ENCODE assay signal across 22 cellular contexts in the genomic region with DNA sequence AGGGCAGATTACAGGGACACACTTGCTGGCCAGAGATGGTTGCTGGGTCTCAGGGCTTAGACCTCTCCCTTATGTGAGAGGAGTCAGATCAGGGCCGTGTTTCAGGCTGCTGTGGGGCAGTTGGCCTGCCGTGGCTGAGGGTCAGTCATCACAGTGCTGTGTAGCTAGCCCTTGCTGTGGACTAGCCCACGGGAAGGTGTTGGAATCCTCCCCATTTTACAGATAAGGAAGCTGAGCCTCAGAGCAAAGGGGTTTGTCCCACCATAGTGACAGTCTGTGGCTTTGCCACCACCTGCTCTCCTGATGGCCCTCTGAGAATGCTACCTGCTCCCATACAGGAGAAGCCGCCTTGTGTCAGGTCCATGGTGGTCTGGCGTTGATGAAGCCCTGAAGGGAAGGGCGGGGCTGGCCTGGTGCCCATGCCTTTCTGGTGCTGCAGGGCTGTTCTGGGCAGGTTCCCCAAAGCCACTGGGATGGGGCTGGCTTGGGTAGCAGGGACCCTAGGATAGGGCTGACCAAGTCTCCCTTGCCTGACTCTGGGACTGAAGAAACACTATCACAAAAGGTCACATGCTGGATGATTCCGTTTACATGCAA. TPM values are rescaled to one million over a fixed set of nuclear protein-coding genes. Genes with fewer than 3 reads are reported as not detected.
DNase-seq lines count a peak whose midpoint lies in the region; ATAC-seq, FAIRE-seq and TF ChIP-seq lines count a peak whose summit lies in the region.
"Had no signal": no experiment of that assay in that cellular context is flagged by ENCODE, and none has a peak within 500 bp of the region (broad histone marks: within the 10 kb centered on the region; RNA-seq: fewer than 3 reads in every experiment).

No MANE protein-coding gene starts in this region.

- no peak for TF ChIP-seq EP300 in K562 (IDR thresholded peaks at IDR 0.05; ENCODE audit: low read length)

- H3K36me3 Mint-ChIP-seq in T-helper 1 cell treated with Interleukin-12 subunit alpha and Interleukin-12 subunit beta and Interleukin-4 antibody, amounts not matched to agents 30 μg/mL and 1 μg/mL, for 36 hours (ENCODE audit: low read depth) = peaks cover 10% of the 10 kb centered on the region

- intact Hi-C loops in K562 (cut with micrococcal nuclease) (no loop called here), left lung (cut with DNase I) (no loop called here)

- H3K9me3 ChIP-seq in K562 (replicated peaks; ENCODE audit: control insufficient read depth, insufficient read depth, low read depth, low read length) (no peaks in the 10 kb centered on the region), osteoblast (ENCODE audit: low read depth, low read length) (no peaks in the 10 kb centered on the region), left lung (no peaks in the 10 kb centered on the region)
- H3K9me3 ChIP-seq: A549, pancreas, transverse colon had no signal

- TF ChIP-seq CTCF in K562 (IDR thresholded peaks at IDR 0.05 in 2 of 3, conservative IDR thresholded peaks at IDR 0.05 in 1 of 3; ENCODE audit: insufficient read depth in 2 of 3, low read depth in 1 of 3, low read length in 3 of 3) = no peak
- TF ChIP-seq CTCF in osteoblast (IDR thresholded peaks at IDR 0.05; ENCODE audit: extremely low read depth, low read depth, low read length) = no peak
- no peak for TF ChIP-seq CTCF in left lung (IDR thresholded peaks at IDR 0.05)

- H3K79me2 ChIP-seq in K562 (ENCODE audit: control insufficient read depth, insufficient read depth, low read length) = no peaks in the 10 kb centered on the region
- no peaks in the 10 kb centered on the region for H3K79me2 ChIP-seq in osteoblast (ENCODE audit: insufficient read depth, low read length)

- H3K4me3 Mint-ChIP-seq in T-helper 1 cell treated with Interleukin-12 subunit alpha and Interleukin-12 subunit beta and Interleukin-4 antibody, amounts not matched to agents 30 μg/mL and 1 μg/mL, for 36 hours = peak overlapping the region; percentile 10
- H3K4me3 Mint-ChIP-seq: T-helper 2 cell treated with Interferon-gamma antibody and Interleukin-4, amounts not matched to agents 5 μg/mL and 100 μg/mL, for 36 hours had no signal

- POLR2A ChIA-PET in K562 (lab: Yijun Ruan, JAX) = interaction anchor here (0.6 kb wide), 1 partner anchor 9 kb away, joined by 4 read pairs; no protein-coding TSS in a partner anchor

- peaks cover 8 to 31% of the 10 kb centered on the region in 2 experiments; a peak in 3 of 5 replicates for H3K4me1 ChIP-seq in K562 (replicated peaks in 1 of 2; ENCODE audit: control insufficient read depth in 2 of 2, insufficient read depth in 2 of 2, low read length in 2 of 2)
- H3K4me1 ChIP-seq in osteoblast (ENCODE audit: insufficient read depth, low read length) = peaks cover 8% of the 10 kb centered on the region
- peaks cover 0 to 21% of the 10 kb centered on the region in 2 donors for H3K4me1 ChIP-seq in left lung
- H3K4me1 ChIP-seq: pancreas had no signal

- peak overlapping the region in 1 of 2 experiments; percentile 86; a peak in 2 of 4 replicates for H3K9ac ChIP-seq in K562 (ENCODE audit: insufficient read depth in 1 of 2, low read depth in 2 of 2, low read length in 2 of 2)

- in situ Hi-C loops in K562 (cut with MboI) = no loop called here

- no peak overlapping the region for H3K4me3 ChIP-seq in K562
- no peak overlapping the region for H3K4me3 ChIP-seq in osteoblast (ENCODE audit: insufficient read depth, low read length)
- H3K4me3 ChIP-seq in left lung = no peak overlapping the region
- H3K4me3 ChIP-seq: A549, pancreas, transverse colon had no signal

- H3K27ac ChIP-seq in K562 (ENCODE audit: extremely low read depth, low read depth, low read length) = no peak overlapping the region; the same call in 2 of the 3 replicates
- H3K27ac ChIP-seq in osteoblast (ENCODE audit: low read depth, low read length) = no peak overlapping the region
- H3K27ac ChIP-seq in left lung = no peak overlapping the region
- H3K27ac ChIP-seq: A549, pancreas, transverse colon had no signal

- H3K4me1 Mint-ChIP-seq in T-helper 1 cell treated with Interleukin-12 subunit alpha and Interleukin-12 subunit beta and Interleukin-4 antibody, amounts not matched to agents 30 μg/mL and 1 μg/mL, for 36 hours (ENCODE audit: low read depth) = peaks cover 13% of the 10 kb centered on the region

- peak; percentile 58 for FAIRE-seq in K562 (lab: Jason Lieb, UNC)
- FAIRE-seq in RCC 7860 (lab: Jason Lieb, UNC) = no peak
- FAIRE-seq: A549, GM12891, H1, pancreas, small intestine had no signal

- no peak for TF ChIP-seq POLR2A in K562 (conservative IDR thresholded peaks at IDR 0.05)

- H3K36me3 ChIP-seq in K562 (ENCODE audit: control insufficient read depth, insufficient read depth, low read length) (peaks cover 12% of the 10 kb centered on the region; the same call in 2 of the 3 replicates), osteoblast (ENCODE audit: insufficient read depth, low read length) (peaks cover 15% of the 10 kb centered on the region), left lung (peaks cover 0 to 19% of the 10 kb centered on the region in 2 donors)

- H3K27me3 ChIP-seq in K562 (ENCODE audit: control insufficient read depth in 2 of 2, insufficient read depth in 2 of 2, low read length in 2 of 2) (no peaks in the 10 kb centered on the region), osteoblast (ENCODE audit: insufficient read depth, low read length) (no peaks in the 10 kb centered on the region), left lung (no peaks in the 10 kb centered on the region)
- H3K27me3 ChIP-seq: pancreas, transverse colon had no signal

- H3K27me3 Mint-ChIP-seq in T-helper 1 cell treated with Interleukin-12 subunit alpha and Interleukin-12 subunit beta and Interleukin-4 antibody, amounts not matched to agents 30 μg/mL and 1 μg/mL, for 36 hours (ENCODE audit: low read depth) = no peaks in the 10 kb centered on the region

- H2AFZ ChIP-seq in K562 (ENCODE audit: low read depth, low read length) = no peak overlapping the region
- no peak overlapping the region for H2AFZ ChIP-seq in osteoblast (ENCODE audit: low read length)

- no TSS peak for BruUV-seq in K562 (replicated peaks; lab: Mats Ljungman, UMichigan)

- peaks cover 3% of the 10 kb centered on the region for H3K9me1 ChIP-seq in K562 (ENCODE audit: control insufficient read depth, insufficient read depth, low read length)

- H3K4me2 ChIP-seq in K562 (ENCODE audit: insufficient read depth, low read length) (no peak overlapping the region), osteoblast (ENCODE audit: insufficient read depth, low read length) (no peak overlapping the region)
- H3K4me2 ChIP-seq: A549 had no signal

- no peaks in the 10 kb centered on the region for H4K20me1 ChIP-seq in K562 (replicated peaks; ENCODE audit: control insufficient read depth, insufficient read depth, low read length)
- no peaks in the 10 kb centered on the region for H4K20me1 ChIP-seq in osteoblast (ENCODE audit: insufficient read depth, low read length)

- DNase-seq in T-helper 1 cell (no peak), HK-2 (ENCODE audit: unreplicated experiment) (peak; percentile 28), K562 (ENCODE audit: extremely low read depth in 1 of 4, low spot score in 3 of 4) (no peak), osteoblast (ENCODE audit: insufficient read length, low spot score, missing footprints) (peak; percentile 41), RCC 7860 (ENCODE audit: low spot score) (no peak), left lung (no peak)
- no peak for DNase-seq in activated CD4-positive, CD25-positive, alpha-beta regulatory T cell (lab: John Stamatoyannopoulos, UW)
- DNase-seq: activated T-cell treated with anti-CD3 and anti-CD28 coated beads, Interleukin-2, amount 50 U/mL, for 1 hour; central memory CD4-positive, alpha-beta T cell; effector CD8-positive, alpha-beta T cell; midbrain; NCI-H1417 treated with DMSO at 0.1 percent for 48 hours; NCI-H2227 treated with DMSO at 0.1 percent for 48 hours; SHP77 treated with DMSO at 0.1 percent for 48 hours; small intestine; transverse colon had no signal

- no peak overlapping the region for H3K27ac Mint-ChIP-seq in T-helper 1 cell treated with Interleukin-12 subunit alpha and Interleukin-12 subunit beta and Interleukin-4 antibody, amounts not matched to agents 30 μg/mL and 1 μg/mL, for 36 hours
- H3K27ac Mint-ChIP-seq: T-helper 2 cell treated with Interferon-gamma antibody and Interleukin-4, amounts not matched to agents 5 μg/mL and 100 μg/mL, for 36 hours had no signal

- 34% methylated on average over 7 of the region's 7 CpGs for WGBS in K562 (ENCODE audit: insufficient coverage, low coverage, missing lambda C conversion rate)

- no peaks in the 10 kb centered on the region for H3K9me3 Mint-ChIP-seq in T-helper 1 cell treated with Interleukin-12 subunit alpha and Interleukin-12 subunit beta and Interleukin-4 antibody, amounts not matched to agents 30 μg/mL and 1 μg/mL, for 36 hours
- H3K9me3 Mint-ChIP-seq: T-helper 2 cell treated with Interferon-gamma antibody and Interleukin-4, amounts not matched to agents 5 μg/mL and 100 μg/mL, for 36 hours had no signal

- CTCF ChIA-PET in K562 (lab: Yijun Ruan, JAX; ENCODE audit: low intra/inter-chr PET ratio) = no interaction called here

- no peak for TF ChIP-seq RAD21 in K562 (CRISPR knock-in tag; conservative IDR thresholded peaks at IDR 0.05 in 1 of 2, IDR thresholded peaks at IDR 0.05 in 1 of 2)

- ATAC-seq in K562 (no peak), left lung (no peak)
- ATAC-seq: pancreas had no signal

RNA-seq across cellular contexts. Expression of a gene that starts 2.4 kb away (rescaled TPM):
- 3.4 and 8.9 TPM in 2 replicates for total RNA-seq in K562 (2011; cell fraction: chromatin; rRNA removed; ENCODE audit: low replicate concordance)
- total RNA-seq in K562 (2011; cell fraction: nucleolus; rRNA removed) = 2.8 and 3.7 TPM in 2 replicates
- total RNA-seq in K562 (2011; cell fraction: nucleoplasm; rRNA removed) = 2.1 and 2.4 TPM in 2 replicates
- total RNA-seq in K562 (2014; rRNA removed) (1.8 and 2.6 TPM in 2 replicates), K562 (2014; rRNA removed; fragmentation: Illumina TruSeq; extraction: Trizol) (0.76 TPM in 1 of 2 replicates, not detected in the other), K562 (2015; rRNA removed; fragmentation: Illumina TruSeq; extraction: Trizol) (1.1 TPM in 2 replicates), K562 (2021) (1.6 and 2.0 TPM in 2 replicates), osteoblast (3.8 and 4.3 TPM in 2 replicates), left lung (1 to 10 TPM; 1.8 to 1.9 TPM)
- polyA plus RNA-seq in K562 (2011; rRNA removed) (0.53 and 1.3 TPM in 2 replicates), K562 (2014; fragmentation: Illumina TruSeq; extraction: Trizol) (0.62 and 1.4 TPM in 2 replicates), K562 (2014; fragmentation: Nextera tagmentation; extraction: Ambion mirVana) (not detected), K562 (2014; rRNA removed) (1.4 and 2.7 TPM in 2 replicates)
- polyA plus RNA-seq in K562 (2011; cell fraction: cytosol; rRNA removed) = 1.7 and 2.5 TPM in 2 replicates
- polyA plus RNA-seq in K562 (2011; cell fraction: nucleus; rRNA removed) = 1.9 and 2.9 TPM in 2 replicates
- polyA plus RNA-seq in K562 (2012) = 1.4 and 2.1 TPM in 2 replicates
- 0.45 and 1.1 TPM in 2 replicates for polyA minus RNA-seq in K562 (2011; rRNA and poly(A)+ RNA removed)
- polyA minus RNA-seq in K562 (2011; cell fraction: cytosol; rRNA and poly(A)+ RNA removed) = 2.6 and 3.8 TPM in 2 replicates
- 1.00 and 1.8 TPM in 2 replicates for polyA minus RNA-seq in K562 (2011; cell fraction: nucleus; rRNA and poly(A)+ RNA removed)

RNA-seq across cellular contexts. Expression of a gene that starts 25.6 kb away (rescaled TPM):
- 30.7 and 52.5 TPM in 2 replicates for total RNA-seq in K562 (2011; cell fraction: chromatin; rRNA removed; ENCODE audit: low replicate concordance)
- total RNA-seq in K562 (2011; cell fraction: nucleolus; rRNA removed) = 27.1 and 28.9 TPM in 2 replicates
- 42.8 and 65.1 TPM in 2 replicates for total RNA-seq in K562 (2011; cell fraction: nucleoplasm; rRNA removed)
- total RNA-seq in K562 (2014; rRNA removed) (185 and 221 TPM in 2 replicates), K562 (2014; rRNA removed; fragmentation: Illumina TruSeq; extraction: Trizol) (161 and 175 TPM in 2 replicates), K562 (2015; rRNA removed; fragmentation: Illumina TruSeq; extraction: Trizol) (148 and 164 TPM in 2 replicates), K562 (2021) (123 and 128 TPM in 2 replicates), osteoblast (51.9 and 55.7 TPM in 2 replicates), left lung (10 to 100 TPM; 39.1 to 42.8 TPM)
- polyA plus RNA-seq in K562 (2011; rRNA removed) (121 and 191 TPM in 2 replicates), K562 (2014; fragmentation: Illumina TruSeq; extraction: Trizol) (171 and 214 TPM in 2 replicates), K562 (2014; fragmentation: Nextera tagmentation; extraction: Ambion mirVana) (10 to 100 TPM; 49.4 to 81.8 TPM), K562 (2014; rRNA removed) (157 and 162 TPM in 2 replicates)
- polyA plus RNA-seq in K562 (2011; cell fraction: cytosol; rRNA removed) = 86.2 and 92.0 TPM in 2 replicates
- 39.9 and 51.3 TPM in 2 replicates for polyA plus RNA-seq in K562 (2011; cell fraction: nucleus; rRNA removed)
- polyA plus RNA-seq in K562 (2012) = 91.7 and 104 TPM in 2 replicates
- polyA minus RNA-seq in K562 (2011; rRNA and poly(A)+ RNA removed) = 103 and 121 TPM in 2 replicates
- 51.2 and 63.8 TPM in 2 replicates for polyA minus RNA-seq in K562 (2011; cell fraction: cytosol; rRNA and poly(A)+ RNA removed)
- 14.9 and 23.8 TPM in 2 replicates for polyA minus RNA-seq in K562 (2011; cell fraction: nucleus; rRNA and poly(A)+ RNA removed)

RNA-seq across cellular contexts. Expression of a gene that starts 34.6 kb away (rescaled TPM):
- 25.4 and 79.9 TPM in 2 replicates for total RNA-seq in K562 (2011; cell fraction: chromatin; rRNA removed; ENCODE audit: low replicate concordance)
- 85.2 and 91.1 TPM in 2 replicates for total RNA-seq in K562 (2011; cell fraction: nucleolus; rRNA removed)
- total RNA-seq in K562 (2011; cell fraction: nucleoplasm; rRNA removed) = 51.7 and 55.1 TPM in 2 replicates
- total RNA-seq in K562 (2014; rRNA removed) = 34.3 and 44.0 TPM in 2 replicates
- total RNA-seq in K562 (2014; rRNA removed; fragmentation: Illumina TruSeq; extraction: Trizol) = 5.8 and 7.8 TPM in 2 replicates
- 18.4 and 20.4 TPM in 2 replicates for total RNA-seq in K562 (2015; rRNA removed; fragmentation: Illumina TruSeq; extraction: Trizol)
- 40.0 and 40.3 TPM in 2 replicates for total RNA-seq in K562 (2021)
- 17.9 and 28.9 TPM in 2 replicates for polyA plus RNA-seq in K562 (2011; rRNA removed)
- 37.3 and 93.7 TPM in 2 replicates for polyA plus RNA-seq in K562 (2011; cell fraction: cytosol; rRNA removed)
- 100 and 135 TPM in 2 replicates for polyA plus RNA-seq in K562 (2011; cell fraction: nucleus; rRNA removed)
- 23.2 and 37.4 TPM in 2 replicates for polyA plus RNA-seq in K562 (2012)
- polyA plus RNA-seq in K562 (2014; fragmentation: Illumina TruSeq; extraction: Trizol) = 18.8 and 24.3 TPM in 2 replicates
- under 1 TPM; 0.34 to 0.53 TPM for polyA plus RNA-seq in K562 (2014; fragmentation: Nextera tagmentation; extraction: Ambion mirVana)
- 42.9 and 47.2 TPM in 2 replicates for polyA plus RNA-seq in K562 (2014; rRNA removed)
- polyA minus RNA-seq in K562 (2011; rRNA and poly(A)+ RNA removed) = 5.4 and 10.2 TPM in 2 replicates
- polyA minus RNA-seq in K562 (2011; cell fraction: cytosol; rRNA and poly(A)+ RNA removed) = 23.7 and 31.6 TPM in 2 replicates
- polyA minus RNA-seq in K562 (2011; cell fraction: nucleus; rRNA and poly(A)+ RNA removed) = 19.1 and 20.1 TPM in 2 replicates
- 37.1 and 38.0 TPM in 2 replicates for total RNA-seq in osteoblast
- 10 to 100 TPM; 36.8 to 41.1 TPM for total RNA-seq in left lung

RNA-seq across cellular contexts. Expression of a gene that starts 34.8 kb away (rescaled TPM):
- total RNA-seq in K562 (2011; cell fraction: chromatin; rRNA removed; ENCODE audit: low replicate concordance) = 114 and 225 TPM in 2 replicates
- total RNA-seq in K562 (2011; cell fraction: nucleolus; rRNA removed) = 114 and 126 TPM in 2 replicates
- total RNA-seq in K562 (2011; cell fraction: nucleoplasm; rRNA removed) = 94.5 and 103 TPM in 2 replicates
- 66.3 and 80.2 TPM in 2 replicates for total RNA-seq in K562 (2014; rRNA removed)
- 47.1 and 49.7 TPM in 2 replicates for total RNA-seq in K562 (2014; rRNA removed; fragmentation: Illumina TruSeq; extraction: Trizol)
- 52.1 and 55.6 TPM in 2 replicates for total RNA-seq in K562 (2015; rRNA removed; fragmentation: Illumina TruSeq; extraction: Trizol)
- total RNA-seq in K562 (2021) = 112 and 122 TPM in 2 replicates
- polyA plus RNA-seq in K562 (2011; rRNA removed) = 50.3 and 50.8 TPM in 2 replicates
- polyA plus RNA-seq in K562 (2011; cell fraction: cytosol; rRNA removed) = 45.2 and 61.0 TPM in 2 replicates
- 150 and 212 TPM in 2 replicates for polyA plus RNA-seq in K562 (2011; cell fraction: nucleus; rRNA removed)
- 93.9 and 100.0 TPM in 2 replicates for polyA plus RNA-seq in K562 (2012)
- 95.2 and 122 TPM in 2 replicates for polyA plus RNA-seq in K562 (2014; fragmentation: Illumina TruSeq; extraction: Trizol)
- 1 to 10 TPM; 1.9 to 2.8 TPM for polyA plus RNA-seq in K562 (2014; fragmentation: Nextera tagmentation; extraction: Ambion mirVana)
- 90.1 and 102 TPM in 2 replicates for polyA plus RNA-seq in K562 (2014; rRNA removed)
- polyA minus RNA-seq in K562 (2011; rRNA and poly(A)+ RNA removed) = 16.5 and 18.3 TPM in 2 replicates
- polyA minus RNA-seq in K562 (2011; cell fraction: cytosol; rRNA and poly(A)+ RNA removed) = 37.4 and 55.6 TPM in 2 replicates
- 40.5 and 49.1 TPM in 2 replicates for polyA minus RNA-seq in K562 (2011; cell fraction: nucleus; rRNA and poly(A)+ RNA removed)
- 3.2 and 4.0 TPM in 2 replicates for total RNA-seq in osteoblast
- total RNA-seq in left lung = 10 to 100 TPM; 20.3 to 28.1 TPM

Comparison
In these comparisons a context has a peak if more than half of its experiments do, and no peak if none do; other contexts are left out.
1. DNase-seq: peak in HK-2 (single experiment) and osteoblast (single experiment); none in T-helper 1 cell (0 of 5), K562 (0 of 4), activated CD4-positive, CD25-positive, alpha-beta regulatory T cell (0 of 4), RCC 7860 (single experiment) and left lung (0 of 2).